8 cellular contexts compared by ENCODE assay signal in the genomic region with DNA sequence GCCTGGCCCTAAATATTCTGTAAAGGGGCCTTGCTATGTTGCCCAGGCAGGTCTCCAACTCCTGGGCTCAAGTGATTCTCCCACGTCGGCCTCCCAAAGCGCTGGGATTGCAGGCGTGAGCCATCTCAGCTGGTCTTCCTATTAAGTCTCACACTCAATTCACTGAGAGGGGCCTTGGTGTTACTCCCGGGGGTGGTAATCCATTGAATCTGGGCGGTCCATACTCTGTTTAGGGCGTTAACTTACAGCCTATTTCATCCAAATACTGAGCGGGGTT. TPM values are rescaled to one million over a fixed set of nuclear protein-coding genes. Genes with fewer than 3 reads are reported as not detected.
DNase-seq lines count a peak whose midpoint lies in the region; ATAC-seq and TF ChIP-seq lines count a peak whose summit lies in the region.

No MANE protein-coding gene starts in this region.

- H3K9me3 ChIP-seq in lung (ENCODE audit: control insufficient read depth in 2 of 2, insufficient read depth in 1 of 2, low read length in 1 of 2) (no peaks in the 10 kb centered on the region), upper lobe of right lung (no peaks in the 10 kb centered on the region)

- ATAC-seq in activated T-cell treated with anti-CD3 and anti-CD28 coated beads, Interleukin-2, amount 50 U/mL, for 72 hours (replicated peaks in 1 of 2): no peak
- no peak for ATAC-seq in lung (ENCODE audit: insufficient read depth, low FRiP score)
- no peak for ATAC-seq in upper lobe of right lung
- ATAC-seq in HG02763 (IDR thresholded peaks at IDR 0.05; ENCODE audit: unreplicated experiment): no peak
- no peak for ATAC-seq in HG03280 (IDR thresholded peaks at IDR 0.05; ENCODE audit: unreplicated experiment)

- H3K27ac ChIP-seq in brain microvascular endothelial cell (peak overlapping the region; percentile 86), lung (ENCODE audit: low read depth in 1 of 2, low read length in 1 of 2) (peak overlapping the region; percentile 92 to 98), upper lobe of right lung (peak overlapping the region; percentile 90)

- POLR2A ChIA-PET in GM10248 (lab: Yijun Ruan, JAX): interaction anchor here (0.6 to 1.1 kb wide), 2 partner anchors 20 to 239 kb away, joined by 4 to 8 read pairs; no protein-coding TSS in a partner anchor

- no peak for TF ChIP-seq CTCF in brain microvascular endothelial cell (IDR thresholded peaks at IDR 0.05; ENCODE audit: low read depth, low read length, missing control alignments)
- no peak for TF ChIP-seq CTCF in lung (IDR thresholded peaks at IDR 0.05; ENCODE audit: control extremely low read depth, extremely low read depth)
- TF ChIP-seq CTCF in upper lobe of right lung (IDR thresholded peaks at IDR 0.05): no peak
- no peak for TF ChIP-seq CTCF in GM10248 (IDR thresholded peaks at IDR 0.05; ENCODE audit: control extremely low read depth, extremely low read depth, low read depth, missing control alignments)

- peak overlapping the region; percentile 86 to 98 for H3K4me3 Mint-ChIP-seq in activated T-cell treated with anti-CD3 and anti-CD28 coated beads, Interleukin-2, amount 50 U/mL, for 72 hours

- peaks cover 50% of the 10 kb centered on the region for H3K36me3 ChIP-seq in brain microvascular endothelial cell (replicated peaks)
- H3K36me3 ChIP-seq in lung (ENCODE audit: control insufficient read depth in 2 of 2, insufficient read depth in 2 of 2, low read length in 2 of 2): peaks cover 2 to 27% of the 10 kb centered on the region in 2 donors
- peaks cover 43% of the 10 kb centered on the region for H3K36me3 ChIP-seq in upper lobe of right lung

- H3K27me3 Mint-ChIP-seq in activated T-cell treated with anti-CD3 and anti-CD28 coated beads, Interleukin-2, amount 50 U/mL, for 72 hours (ENCODE audit: low read depth): no peaks in the 10 kb centered on the region

- H3K9me3 Mint-ChIP-seq in activated T-cell treated with anti-CD3 and anti-CD28 coated beads, Interleukin-2, amount 50 U/mL, for 72 hours: no peaks in the 10 kb centered on the region

- H3K27me3 ChIP-seq in brain microvascular endothelial cell (replicated peaks): no peaks in the 10 kb centered on the region
- no peaks in the 10 kb centered on the region for H3K27me3 ChIP-seq in lung (ENCODE audit: control insufficient read depth, insufficient read depth)
- H3K27me3 ChIP-seq in upper lobe of right lung: no peaks in the 10 kb centered on the region

- peak overlapping the region; percentile 75 for H3K27ac Mint-ChIP-seq in activated T-cell treated with anti-CD3 and anti-CD28 coated beads, Interleukin-2, amount 50 U/mL, for 72 hours

- intact Hi-C loops in upper lobe of right lung (cut with DNase I): no loop called here

- in situ Hi-C loops in brain microvascular endothelial cell (cut with HindIII; ENCODE audit: low pct_ligation_motif_present, low sequenced_read_pairs): no loop called here

- peak overlapping the region; percentile 89 for H3K4me3 ChIP-seq in brain microvascular endothelial cell (ENCODE audit: low read depth, low read length)
- H3K4me3 ChIP-seq in lung: peak overlapping the region; percentile 81
- H3K4me3 ChIP-seq in upper lobe of right lung: peak overlapping the region; percentile 93

- peaks cover 12 to 14% of the 10 kb centered on the region in 2 donors for H3K4me1 ChIP-seq in lung (ENCODE audit: control insufficient read depth in 2 of 2, insufficient read depth in 2 of 2, low read length in 2 of 2)
- peaks cover 34% of the 10 kb centered on the region for H3K4me1 ChIP-seq in upper lobe of right lung

- whole genome bisulfite sequencing in lung, 2 donors: 60 to 74% methylated on average over 8 of the region's 8 CpGs

- H3K36me3 Mint-ChIP-seq in activated T-cell treated with anti-CD3 and anti-CD28 coated beads, Interleukin-2, amount 50 U/mL, for 72 hours (ENCODE audit: insufficient read depth in 2 of 2): peaks cover 11 to 44% of the 10 kb centered on the region in 2 donors

- H3K4me1 Mint-ChIP-seq in activated T-cell treated with anti-CD3 and anti-CD28 coated beads, Interleukin-2, amount 50 U/mL, for 72 hours (ENCODE audit: low read depth): peaks cover 45% of the 10 kb centered on the region

- no peak for DNase-seq in activated T-cell treated with anti-CD3 and anti-CD28 coated beads, Interleukin-2, amount 50 U/mL, for 72 hours
- DNase-seq in activated T-cell treated with anti-CD3 and anti-CD28 coated beads, Interleukin-2, amount 50 U/mL, for 48 hours: no peak
- no peak for DNase-seq in brain microvascular endothelial cell
- DNase-seq in lung (ENCODE audit: low spot score): no peak
- DNase-seq in upper lobe of right lung: no peak
- DNase-seq in GM10248 (ENCODE audit: extremely low spot score): no peak

- CTCF ChIA-PET in GM10248 (lab: Yijun Ruan, JAX): no interaction called here

RNA-seq across cellular contexts. Expression of a gene that starts 0.7 kb away (rescaled TPM):
- total RNA-seq in activated T-cell treated with anti-CD3 and anti-CD28 coated beads, Interleukin-2, amount 50 U/mL, for 72 hours: 100 to 1,000 TPM; 140 to 145 TPM
- 100 to 1,000 TPM in 1 of 2 donors, 10 to 100 TPM in 1; 58.5 to 120 TPM for total RNA-seq in lung
- polyA plus RNA-seq in lung: 10 to 100 TPM; 76.1 to 79.8 TPM
- total RNA-seq in upper lobe of right lung: 105 TPM

RNA-seq across cellular contexts. Expression of a gene that starts 7.1 kb away (rescaled TPM):
- 10 to 100 TPM; 28.3 to 31.5 TPM for total RNA-seq in activated T-cell treated with anti-CD3 and anti-CD28 coated beads, Interleukin-2, amount 50 U/mL, for 72 hours
- total RNA-seq in lung (10 to 100 TPM; 43.5 to 81.8 TPM), upper lobe of right lung (65.3 TPM)
- polyA plus RNA-seq in lung: 10 to 100 TPM; 41.4 to 61.2 TPM

RNA-seq across cellular contexts. Expression of a gene that starts 15.3 kb away (rescaled TPM):
- under 1 TPM; 0.34 to 0.83 TPM for total RNA-seq in activated T-cell treated with anti-CD3 and anti-CD28 coated beads, Interleukin-2, amount 50 U/mL, for 72 hours
- total RNA-seq in lung (1 to 10 TPM; 1.5 to 5.8 TPM), upper lobe of right lung (3.1 TPM)
- 1 to 10 TPM; 5.2 to 6.2 TPM for polyA plus RNA-seq in lung

RNA-seq across cellular contexts. Expression of a gene that starts 21.4 kb away (rescaled TPM):
- total RNA-seq in activated T-cell treated with anti-CD3 and anti-CD28 coated beads, Interleukin-2, amount 50 U/mL, for 72 hours: under 1 TPM; 0.16 to 0.41 TPM
- 1 to 10 TPM; 7.2 to 8.2 TPM for total RNA-seq in lung
- 1 to 10 TPM; 2.6 to 6.2 TPM for polyA plus RNA-seq in lung
- total RNA-seq in upper lobe of right lung: 2.9 TPM

RNA-seq across cellular contexts. Expression of a gene that starts 21.7 kb away (rescaled TPM):
- 10 to 100 TPM; 17.6 to 20.1 TPM for total RNA-seq in activated T-cell treated with anti-CD3 and anti-CD28 coated beads, Interleukin-2, amount 50 U/mL, for 72 hours
- total RNA-seq in lung (10 to 100 TPM; 28.5 to 49.1 TPM), upper lobe of right lung (39.2 TPM)
- 10 to 100 TPM; 29.2 to 52.6 TPM for polyA plus RNA-seq in lung
